1 cellular context compared by ENCODE assay signal in the genomic region with DNA sequence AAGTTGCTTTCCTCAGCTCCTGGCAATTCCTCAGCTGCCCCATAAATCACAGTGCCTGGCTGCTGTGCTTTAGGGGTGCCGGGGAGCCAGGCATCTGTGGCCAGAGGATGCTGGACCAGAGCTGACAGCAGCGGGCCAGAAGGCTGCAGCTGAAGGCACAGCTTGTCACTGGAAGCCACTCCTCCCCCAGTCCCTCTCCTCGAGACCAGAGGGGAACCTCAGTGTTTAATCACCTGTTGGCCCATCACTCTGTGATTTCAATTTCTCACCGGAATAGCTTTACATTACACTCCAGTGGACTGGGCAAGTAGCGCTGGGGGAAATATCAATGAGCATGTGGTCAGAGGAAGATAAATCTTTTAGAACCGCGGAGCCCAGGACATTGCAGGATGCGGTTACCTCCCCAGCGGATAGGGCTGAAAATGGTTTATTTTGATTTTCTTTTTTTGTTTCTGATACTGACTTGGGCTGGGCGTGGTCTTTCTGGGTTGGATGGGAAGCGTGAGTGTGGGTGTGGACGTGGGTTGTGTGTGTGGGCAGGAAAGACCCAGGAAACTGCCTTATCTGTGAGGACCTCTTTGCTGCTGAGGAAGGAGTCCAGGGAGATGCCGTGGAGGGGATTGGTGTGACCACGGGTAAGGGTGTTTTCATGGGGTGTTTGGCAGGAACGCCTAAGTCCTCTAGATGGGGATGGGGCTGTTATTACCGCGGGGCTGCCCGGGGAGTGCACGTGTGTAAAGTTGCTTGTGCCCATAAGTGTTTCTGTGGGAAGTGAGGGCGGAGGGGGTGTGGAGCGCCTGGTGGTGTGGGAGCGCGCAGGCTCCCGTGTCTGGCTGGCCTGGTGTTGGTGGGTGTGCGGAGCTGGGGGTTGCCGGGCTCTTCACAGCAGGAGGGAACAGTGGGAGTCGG.
TF ChIP-seq lines count a peak whose summit lies in the region.

No MANE protein-coding gene starts in this region.

TF ChIP-seq in HepG2, 621 proteins besides CTCF, POLR2A, EP300 and RAD21:
- TF ChIP-seq, protein P1, sequence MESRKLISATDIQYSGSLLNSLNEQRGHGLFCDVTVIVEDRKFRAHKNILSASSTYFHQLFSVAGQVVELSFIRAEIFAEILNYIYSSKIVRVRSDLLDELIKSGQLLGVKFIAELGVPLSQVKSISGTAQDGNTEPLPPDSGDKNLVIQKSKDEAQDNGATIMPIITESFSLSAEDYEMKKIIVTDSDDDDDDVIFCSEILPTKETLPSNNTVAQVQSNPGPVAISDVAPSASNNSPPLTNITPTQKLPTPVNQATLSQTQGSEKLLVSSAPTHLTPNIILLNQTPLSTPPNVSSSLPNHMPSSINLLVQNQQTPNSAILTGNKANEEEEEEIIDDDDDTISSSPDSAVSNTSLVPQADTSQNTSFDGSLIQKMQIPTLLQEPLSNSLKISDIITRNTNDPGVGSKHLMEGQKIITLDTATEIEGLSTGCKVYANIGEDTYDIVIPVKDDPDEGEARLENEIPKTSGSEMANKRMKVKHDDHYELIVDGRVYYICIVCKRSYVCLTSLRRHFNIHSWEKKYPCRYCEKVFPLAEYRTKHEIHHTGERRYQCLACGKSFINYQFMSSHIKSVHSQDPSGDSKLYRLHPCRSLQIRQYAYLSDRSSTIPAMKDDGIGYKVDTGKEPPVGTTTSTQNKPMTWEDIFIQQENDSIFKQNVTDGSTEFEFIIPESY (CRISPR knock-in tag; IDR thresholded peaks at IDR 0.05), result 0 out of 2 replicates have a peak, but pooled peaks have one; percentile 46
- TF ChIP-seq ZBTB38 (CRISPR knock-in tag; IDR thresholded peaks at IDR 0.05) (peak; percentile 38; the same call in 1 of the 2 replicates), SMYD3 (CRISPR knock-in tag; IDR thresholded peaks at IDR 0.05) (no peak), ZNF10 (CRISPR knock-in tag; IDR thresholded peaks at IDR 0.05; ENCODE audit: borderline replicate concordance, low read depth) (no peak)
